Comparison of ENCODE assay signal across 1 cellular context in genomic region chr4:1655081-1655480, GRCh38.
TF ChIP-seq lines count a peak whose summit lies in the region.

No MANE protein-coding gene starts in this region.

TF ChIP-seq in K562, 482 proteins besides CTCF, POLR2A, EP300 and RAD21:
- TF ChIP-seq USF2 (CRISPR knock-in tag; IDR thresholded peaks at IDR 0.05) = no peak
- peak; percentile 55; the same call in 1 of the 2 replicates for TF ChIP-seq ZBTB33 (CRISPR knock-in tag; IDR thresholded peaks at IDR 0.05)
